Comparison of ENCODE assay signal across 8 cellular contexts in genomic region chr6:26183581-26184408, GRCh38.
DNase-seq lines count a peak whose midpoint lies in the region; ATAC-seq lines count a peak whose summit lies in the region.

No MANE protein-coding gene starts in this region.

- no peaks in the 10 kb centered on the region for H3K9me3 ChIP-seq in iPS-18a (ENCODE audit: control insufficient read depth, low read depth, low read length)

- peak; percentile 97 for DNase-seq in Caki2 (ENCODE audit: low read depth)
- peak; percentile 20 for DNase-seq in T-helper 9 cell
- peak in 52 of 61 donors; percentile 15 to 91 (median 51) for DNase-seq in caudate nucleus (lab: John Stamatoyannopoulos, UW)
- peak; percentile 79 for DNase-seq in sciatic nerve (ENCODE audit: low spot score)
- no peak for DNase-seq in NCI-H82 treated with DMSO at 0.1 percent for 48 hours (lab: John Stamatoyannopoulos, UW; ENCODE audit: unreplicated experiment)

- in situ Hi-C loops in Caki2 (cut with HindIII; ENCODE audit: low pct_unique_long_range_greater_than_20kb, low sequenced_read_pairs), result no loop called here

- peaks cover 33% of the 10 kb centered on the region for H3K4me1 ChIP-seq in iPS-18a (ENCODE audit: control insufficient read depth, low read depth, low read length)

- H3K4me3 ChIP-seq in iPS-18a (ENCODE audit: low read length), result peak overlapping the region; percentile 90

- intact Hi-C loops in sciatic nerve (cut with DNase I), result no loop called here

- H3K27me3 ChIP-seq in iPS-18a (ENCODE audit: control insufficient read depth, insufficient read depth, low read length), result no peaks in the 10 kb centered on the region

- H3K27ac ChIP-seq in caudate nucleus (ENCODE audit: low read depth, low read length) (peak overlapping the region; percentile 49), iPS-18a (ENCODE audit: low read length) (peak overlapping the region; percentile 99)

- ATAC-seq in HG02870 (IDR thresholded peaks at IDR 0.05; ENCODE audit: unreplicated experiment) (peak; percentile 52), sciatic nerve (peak; percentile 94), GM18858 (IDR thresholded peaks at IDR 0.05; ENCODE audit: unreplicated experiment) (no peak)

- H3K36me3 ChIP-seq in iPS-18a (ENCODE audit: control insufficient read depth, low read depth, low read length), result no peaks in the 10 kb centered on the region

- peak overlapping the region; percentile 98 for H3K9ac ChIP-seq in iPS-18a (ENCODE audit: low read length)
